15 cellular contexts compared by ENCODE assay signal in genomic region chr2:73822276-73822675, GRCh38. TPM values are rescaled to one million over a fixed set of nuclear protein-coding genes. Genes with fewer than 3 reads are reported as not detected.
DNase-seq lines count a peak whose midpoint lies in the region; ATAC-seq and TF ChIP-seq lines count a peak whose summit lies in the region.
"Had no signal": no experiment of that assay in that cellular context is flagged by ENCODE, and none has a peak within 500 bp of the region (broad histone marks: within the 10 kb centered on the region; RNA-seq: fewer than 3 reads in every experiment).

No MANE protein-coding gene starts in this region.

- no peak overlapping the region for H3K27ac ChIP-seq in vagina

- no peaks in the 10 kb centered on the region for H3K36me3 ChIP-seq in vagina

- no peaks in the 10 kb centered on the region for H3K4me1 ChIP-seq in vagina

- intact Hi-C loops in natural killer cell (cut with micrococcal nuclease), result no loop called here
- intact Hi-C loops in vagina (cut with DNase I), result loop anchor here (10.0 kb wide), 2 partner anchors 323 to 513 kb away; partner anchors contain the start of gene BOLA3

- peaks cover 49 to 55% of the 10 kb centered on the region in 2 donors for H3K4me1 Mint-ChIP-seq in natural killer cell treated with Interleukin-12 subunit alpha and Interleukin-12 subunit beta and Interleukin-15 and Interleukin-18, amount 100 ng/mL, for 72 hours (ENCODE audit: low read depth in 2 of 2)
- H3K4me1 Mint-ChIP-seq in natural killer cell, result peaks cover under 1 to 4% of the 10 kb centered on the region in 2 donors

- H3K4me3 Mint-ChIP-seq in natural killer cell treated with Interleukin-12 subunit alpha and Interleukin-12 subunit beta and Interleukin-15 and Interleukin-18, amount 100 ng/mL, for 72 hours, result peak overlapping the region; percentile 80
- no peak overlapping the region for H3K4me3 Mint-ChIP-seq in natural killer cell
- H3K4me3 Mint-ChIP-seq: HFFc6 had no signal

- no peaks in the 10 kb centered on the region for H3K27me3 ChIP-seq in vagina

- H3K4me3 ChIP-seq in vagina, result no peak overlapping the region

- no peaks in the 10 kb centered on the region for H3K36me3 Mint-ChIP-seq in natural killer cell treated with Interleukin-12 subunit alpha and Interleukin-12 subunit beta and Interleukin-15 and Interleukin-18, amount 100 ng/mL, for 72 hours
- no peaks in the 10 kb centered on the region for H3K36me3 Mint-ChIP-seq in natural killer cell
- H3K36me3 Mint-ChIP-seq: IgD-negative memory B cell had no signal

- TF ChIP-seq POLR2A in vagina (IDR thresholded peaks at IDR 0.05), result no peak

- peak; percentile 69 for DNase-seq in natural killer cell treated with Interleukin-12 subunit alpha and Interleukin-12 subunit beta and Interleukin-15 and Interleukin-18, amount 100 ng/mL, for 72 hours (ENCODE audit: low spot score)
- DNase-seq in natural killer cell, result no peak
- no peak for DNase-seq in stimulated activated CD4-positive, alpha-beta T cell treated with anti-CD3 and anti-CD28 coated beads, Interleukin-4, amount 100 ng/mL, for 24 hours
- no peak for DNase-seq in activated gamma-delta T cell treated with Interleukin-2 at 50 U/mL for 16 hours
- DNase-seq in HT-29 (ENCODE audit: low spot score), result no peak
- no peak for DNase-seq in vagina (ENCODE audit: extremely low spot score in 2 of 2)
- DNase-seq: cortex of kidney, DND-41, HFFc6, mammary epithelial cell, NCI-H1694 treated with DMSO at 0.1 percent for 48 hours, occipital lobe had no signal

- H3K27ac Mint-ChIP-seq in natural killer cell treated with Interleukin-12 subunit alpha and Interleukin-12 subunit beta and Interleukin-15 and Interleukin-18, amount 100 ng/mL, for 72 hours, result peak overlapping the region; percentile 83 to 100
- no peak overlapping the region for H3K27ac Mint-ChIP-seq in natural killer cell
- H3K27ac Mint-ChIP-seq: HFFc6 had no signal

- peaks cover 3% of the 10 kb centered on the region for H3K9me3 Mint-ChIP-seq in natural killer cell treated with Interleukin-12 subunit alpha and Interleukin-12 subunit beta and Interleukin-15 and Interleukin-18, amount 100 ng/mL, for 72 hours
- no peaks in the 10 kb centered on the region for H3K9me3 Mint-ChIP-seq in natural killer cell
- H3K9me3 Mint-ChIP-seq: HFFc6, IgD-negative memory B cell had no signal

- peak; percentile 88 to 92 for ATAC-seq in natural killer cell treated with Interleukin-12 subunit alpha and Interleukin-12 subunit beta and Interleukin-15 and Interleukin-18, amount 100 ng/mL, for 72 hours
- ATAC-seq in natural killer cell (no peak), GM21825 (IDR thresholded peaks at IDR 0.05; ENCODE audit: unreplicated experiment) (peak; percentile 69), HG03565 (IDR thresholded peaks at IDR 0.05; ENCODE audit: unreplicated experiment) (peak; percentile 45)

- no peaks in the 10 kb centered on the region for H3K9me3 ChIP-seq in vagina

- peaks cover 2 to 6% of the 10 kb centered on the region in 2 donors for H3K27me3 Mint-ChIP-seq in natural killer cell treated with Interleukin-12 subunit alpha and Interleukin-12 subunit beta and Interleukin-15 and Interleukin-18, amount 100 ng/mL, for 72 hours
- H3K27me3 Mint-ChIP-seq in natural killer cell (ENCODE audit: low read depth in 2 of 2), result peaks cover 4 to 19% of the 10 kb centered on the region in 2 donors
- H3K27me3 Mint-ChIP-seq: IgD-negative memory B cell had no signal

- no peak for TF ChIP-seq CTCF in natural killer cell (IDR thresholded peaks at IDR 0.05)
- no peak for TF ChIP-seq CTCF in vagina (IDR thresholded peaks at IDR 0.05)

RNA-seq across cellular contexts. Expression of gene STAMBP, which starts 6.5 kb away (rescaled TPM):
- 10 to 100 TPM; 27.5 to 40.6 TPM for total RNA-seq in natural killer cell treated with Interleukin-12 subunit alpha and Interleukin-12 subunit beta and Interleukin-15 and Interleukin-18, amount 100 ng/mL, for 72 hours
- total RNA-seq in natural killer cell (10 to 100 TPM; 23.8 to 27.3 (median 25.3) TPM), vagina (30.4 TPM)
- total RNA-seq in HT-29 (2014; rRNA removed; shearing (Covaris generic)), result 20.9 and 28.2 TPM in 2 replicates

RNA-seq across cellular contexts. Expression of gene C2orf78, which starts 38.3 kb away (rescaled TPM):
- total RNA-seq in natural killer cell treated with Interleukin-12 subunit alpha and Interleukin-12 subunit beta and Interleukin-15 and Interleukin-18, amount 100 ng/mL, for 72 hours, result not detected
- total RNA-seq in natural killer cell (not detected), vagina (not detected)
- not detected in 2 replicates for total RNA-seq in HT-29 (2014; rRNA removed; shearing (Covaris generic))
- total RNA-seq: HFFc6, mammary epithelial cell, occipital lobe had no signal

RNA-seq across cellular contexts. Expression of gene DUSP11, which starts 42.4 kb away (rescaled TPM):
- 10 to 100 TPM; 30.7 to 50.1 TPM for total RNA-seq in natural killer cell treated with Interleukin-12 subunit alpha and Interleukin-12 subunit beta and Interleukin-15 and Interleukin-18, amount 100 ng/mL, for 72 hours
- total RNA-seq in natural killer cell (10 to 100 TPM; 45.7 to 50.2 (median 46.6) TPM), vagina (36.3 TPM)
- 17.8 and 18.4 TPM in 2 replicates for total RNA-seq in HT-29 (2014; rRNA removed; shearing (Covaris generic))

Comparison
In these comparisons a context has a peak if more than half of its experiments do, and no peak if none do; other contexts are left out.
1. ATAC-seq: peak in natural killer cell treated with Interleukin-12 subunit alpha and Interleukin-12 subunit beta and Interleukin-15 and Interleukin-18, amount 100 ng/mL, for 72 hours (2 of 2), GM21825 (single experiment) and HG03565 (single experiment); none in natural killer cell (0 of 3).
2. H3K27ac Mint-ChIP-seq: peak in natural killer cell treated with Interleukin-12 subunit alpha and Interleukin-12 subunit beta and Interleukin-15 and Interleukin-18, amount 100 ng/mL, for 72 hours (2 of 2); none in natural killer cell (0 of 2).